ENCODE assay signal across 2 cellular contexts in the genomic region with DNA sequence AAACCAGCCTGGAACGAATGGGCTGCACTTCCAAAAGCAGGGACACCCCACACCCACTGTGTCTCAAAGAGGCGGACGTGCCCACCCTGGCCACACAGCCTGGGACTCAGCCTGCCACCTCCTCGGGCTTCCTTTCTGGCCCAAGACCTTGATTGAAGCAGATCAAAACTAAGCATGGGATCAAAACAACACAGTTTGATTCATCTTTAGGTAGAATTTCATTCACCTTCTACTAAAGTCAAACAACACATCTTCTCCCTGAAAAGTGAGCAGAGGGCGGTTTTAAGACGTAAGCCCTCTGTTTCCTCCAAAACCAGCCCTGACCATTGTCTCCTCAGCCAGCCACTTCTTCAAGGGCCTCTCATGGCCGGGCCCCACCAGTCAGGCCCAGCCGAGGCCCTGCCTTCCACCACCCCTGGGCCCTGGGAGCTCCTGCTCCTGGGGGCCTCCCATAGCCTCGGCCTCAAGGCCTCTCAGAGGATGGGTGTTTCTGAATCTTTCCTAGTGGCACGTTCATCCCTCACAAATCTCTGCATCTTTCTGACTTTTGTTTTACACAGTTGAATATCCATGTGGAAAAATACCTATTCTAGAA.
TF ChIP-seq lines count a peak whose summit lies in the region.

No MANE protein-coding gene starts in this region.

TF ChIP-seq in SK-N-SH, 30 proteins besides CTCF, POLR2A, EP300 and RAD21:
- TF ChIP-seq SMC3 (IDR thresholded peaks at IDR 0.05; ENCODE audit: low read depth, low read length) = no peak
- TF ChIP-seq NRF1 (IDR thresholded peaks at IDR 0.05; ENCODE audit: low read depth, low read length) = no peak
- TF ChIP-seq, protein P1, sequence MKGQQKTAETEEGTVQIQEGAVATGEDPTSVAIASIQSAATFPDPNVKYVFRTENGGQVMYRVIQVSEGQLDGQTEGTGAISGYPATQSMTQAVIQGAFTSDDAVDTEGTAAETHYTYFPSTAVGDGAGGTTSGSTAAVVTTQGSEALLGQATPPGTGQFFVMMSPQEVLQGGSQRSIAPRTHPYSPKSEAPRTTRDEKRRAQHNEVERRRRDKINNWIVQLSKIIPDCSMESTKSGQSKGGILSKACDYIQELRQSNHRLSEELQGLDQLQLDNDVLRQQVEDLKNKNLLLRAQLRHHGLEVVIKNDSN (IDR thresholded peaks at IDR 0.05; ENCODE audit: borderline replicate concordance, low read depth) = no peak
- TF ChIP-seq, protein P2, sequence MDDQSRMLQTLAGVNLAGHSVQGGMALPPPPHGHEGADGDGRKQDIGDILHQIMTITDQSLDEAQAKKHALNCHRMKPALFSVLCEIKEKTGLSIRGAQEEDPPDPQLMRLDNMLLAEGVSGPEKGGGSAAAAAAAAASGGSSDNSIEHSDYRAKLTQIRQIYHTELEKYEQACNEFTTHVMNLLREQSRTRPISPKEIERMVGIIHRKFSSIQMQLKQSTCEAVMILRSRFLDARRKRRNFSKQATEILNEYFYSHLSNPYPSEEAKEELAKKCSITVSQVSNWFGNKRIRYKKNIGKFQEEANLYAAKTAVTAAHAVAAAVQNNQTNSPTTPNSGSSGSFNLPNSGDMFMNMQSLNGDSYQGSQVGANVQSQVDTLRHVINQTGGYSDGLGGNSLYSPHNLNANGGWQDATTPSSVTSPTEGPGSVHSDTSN (IDR thresholded peaks at IDR 0.05) = no peak
- no peak for TF ChIP-seq YY1 (IDR thresholded peaks at IDR 0.05; ENCODE audit: low read depth)
- no peak for TF ChIP-seq NFIC (IDR thresholded peaks at IDR 0.05; ENCODE audit: borderline replicate concordance)
- TF ChIP-seq GABPA (IDR thresholded peaks at IDR 0.05; ENCODE audit: low read depth) = no peak
- TF ChIP-seq RXRA (IDR thresholded peaks at IDR 0.05; ENCODE audit: borderline replicate concordance, low read depth) = no peak
- TF ChIP-seq TAF1 (IDR thresholded peaks at IDR 0.05; ENCODE audit: borderline replicate concordance, low read depth, low read length) = no peak
- TF ChIP-seq ELF1 (IDR thresholded peaks at IDR 0.05) = no peak
- TF ChIP-seq, protein P3, sequence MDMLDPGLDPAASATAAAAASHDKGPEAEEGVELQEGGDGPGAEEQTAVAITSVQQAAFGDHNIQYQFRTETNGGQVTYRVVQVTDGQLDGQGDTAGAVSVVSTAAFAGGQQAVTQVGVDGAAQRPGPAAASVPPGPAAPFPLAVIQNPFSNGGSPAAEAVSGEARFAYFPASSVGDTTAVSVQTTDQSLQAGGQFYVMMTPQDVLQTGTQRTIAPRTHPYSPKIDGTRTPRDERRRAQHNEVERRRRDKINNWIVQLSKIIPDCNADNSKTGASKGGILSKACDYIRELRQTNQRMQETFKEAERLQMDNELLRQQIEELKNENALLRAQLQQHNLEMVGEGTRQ (IDR thresholded peaks at IDR 0.05; ENCODE audit: borderline replicate concordance, low read depth, low read length) = no peak
- TF ChIP-seq RCOR1 (IDR thresholded peaks at IDR 0.05; ENCODE audit: low read length) = no peak
- TF ChIP-seq, protein P4, sequence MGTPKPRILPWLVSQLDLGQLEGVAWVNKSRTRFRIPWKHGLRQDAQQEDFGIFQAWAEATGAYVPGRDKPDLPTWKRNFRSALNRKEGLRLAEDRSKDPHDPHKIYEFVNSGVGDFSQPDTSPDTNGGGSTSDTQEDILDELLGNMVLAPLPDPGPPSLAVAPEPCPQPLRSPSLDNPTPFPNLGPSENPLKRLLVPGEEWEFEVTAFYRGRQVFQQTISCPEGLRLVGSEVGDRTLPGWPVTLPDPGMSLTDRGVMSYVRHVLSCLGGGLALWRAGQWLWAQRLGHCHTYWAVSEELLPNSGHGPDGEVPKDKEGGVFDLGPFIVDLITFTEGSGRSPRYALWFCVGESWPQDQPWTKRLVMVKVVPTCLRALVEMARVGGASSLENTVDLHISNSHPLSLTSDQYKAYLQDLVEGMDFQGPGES (IDR thresholded peaks at IDR 0.05; ENCODE audit: low read depth, low read length) = no peak

TF ChIP-seq in SK-N-SH treated with all-trans-retinoic acid at 6 μM for 48 hours, 23 proteins besides CTCF, POLR2A, EP300 and RAD21:
- no peak for TF ChIP-seq TOX (CRISPR knock-in tag; IDR thresholded peaks at IDR 0.05; ENCODE audit: borderline replicate concordance)
- no peak for TF ChIP-seq GLIS3 (CRISPR knock-in tag; IDR thresholded peaks at IDR 0.05)
- no peak for TF ChIP-seq ZNF8 (CRISPR knock-in tag; IDR thresholded peaks at IDR 0.05)
- TF ChIP-seq ZNF70 (CRISPR knock-in tag; IDR thresholded peaks at IDR 0.05) = no peak
- no peak for TF ChIP-seq TCF4 (CRISPR knock-in tag; IDR thresholded peaks at IDR 0.05; ENCODE audit: borderline replicate concordance)
- TF ChIP-seq PPARA (CRISPR knock-in tag; IDR thresholded peaks at IDR 0.05; ENCODE audit: borderline replicate concordance) = no peak
- TF ChIP-seq, protein P5, sequence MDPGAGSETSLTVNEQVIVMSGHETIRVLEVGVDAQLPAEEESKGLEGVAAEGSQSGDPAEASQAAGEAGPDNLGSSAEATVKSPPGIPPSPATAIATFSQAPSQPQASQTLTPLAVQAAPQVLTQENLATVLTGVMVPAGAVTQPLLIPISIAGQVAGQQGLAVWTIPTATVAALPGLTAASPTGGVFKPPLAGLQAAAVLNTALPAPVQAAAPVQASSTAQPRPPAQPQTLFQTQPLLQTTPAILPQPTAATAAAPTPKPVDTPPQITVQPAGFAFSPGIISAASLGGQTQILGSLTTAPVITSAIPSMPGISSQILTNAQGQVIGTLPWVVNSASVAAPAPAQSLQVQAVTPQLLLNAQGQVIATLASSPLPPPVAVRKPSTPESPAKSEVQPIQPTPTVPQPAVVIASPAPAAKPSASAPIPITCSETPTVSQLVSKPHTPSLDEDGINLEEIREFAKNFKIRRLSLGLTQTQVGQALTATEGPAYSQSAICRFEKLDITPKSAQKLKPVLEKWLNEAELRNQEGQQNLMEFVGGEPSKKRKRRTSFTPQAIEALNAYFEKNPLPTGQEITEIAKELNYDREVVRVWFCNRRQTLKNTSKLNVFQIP (CRISPR knock-in tag; IDR thresholded peaks at IDR 0.05; ENCODE audit: borderline replicate concordance, low read depth) = no peak
- TF ChIP-seq CSDC2 (CRISPR knock-in tag; IDR thresholded peaks at IDR 0.05) = no peak
- TF ChIP-seq ZFP3 (CRISPR knock-in tag; IDR thresholded peaks at IDR 0.05) = no peak
